In the genomic region with DNA sequence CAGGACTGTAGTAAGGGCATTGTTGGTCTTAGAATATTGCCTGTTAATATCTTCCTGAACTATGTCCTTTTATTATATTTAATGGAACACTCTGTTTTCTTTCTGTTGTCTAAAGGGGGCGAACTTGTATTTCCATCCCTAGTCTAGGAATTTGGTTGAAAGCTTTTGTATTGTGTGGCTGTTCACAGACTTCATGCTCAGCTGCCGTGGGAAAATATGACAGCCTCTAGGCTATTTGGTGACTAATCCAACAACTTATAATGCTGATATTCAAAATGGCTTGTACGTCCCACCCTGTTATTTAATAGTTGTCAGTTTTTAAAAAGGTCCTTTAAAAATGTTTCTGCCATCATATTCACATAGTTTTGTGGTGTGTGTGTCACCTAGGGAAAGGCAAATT, we compare ENCODE assay signal across 10 cellular contexts.
A peak's percentile ranks its signal among the peaks of the same experiment; 100 is the strongest.
DNase-seq lines count a peak whose midpoint lies in the region; ATAC-seq, FAIRE-seq and TF ChIP-seq lines count a peak whose summit lies in the region.
"Had no signal": no experiment of that assay in that cellular context is flagged by ENCODE, and none has a peak within 500 bp of the region (broad histone marks: within the 10 kb centered on the region; RNA-seq: fewer than 3 reads in every experiment).

No MANE protein-coding gene starts in this region.

- H3K4me1 ChIP-seq in PC-9 (replicated peaks; ENCODE audit: insufficient read depth) = peaks cover 52% of the 10 kb centered on the region

- H2AFZ ChIP-seq in PC-9 = no peak overlapping the region

- no peaks in the 10 kb centered on the region for H3K9me3 Mint-ChIP-seq in osteocyte (ENCODE audit: unreplicated experiment)
- H3K9me3 Mint-ChIP-seq in activated CD4-positive, alpha-beta T cell treated with anti-CD3 and anti-CD28 coated beads for 36 hours (ENCODE audit: low read depth) = no peaks in the 10 kb centered on the region
- H3K9me3 Mint-ChIP-seq: immature natural killer cell had no signal

- POLR2A ChIA-PET in PC-9 (lab: Charles Lee; ENCODE audit: unreplicated experiment) = no interaction called here
- POLR2A ChIA-PET in activated CD4-positive, alpha-beta T cell treated with anti-CD3 and anti-CD28 coated beads for 36 hours (lab: Charles Lee) = no interaction called here

- intact Hi-C loops in PC-9 (cut with micrococcal nuclease; ENCODE audit: unreplicated experiment) = no loop called here
- intact Hi-C loops in activated CD4-positive, alpha-beta T cell treated with anti-CD3 and anti-CD28 coated beads for 36 hours (cut with DNase I, micrococcal nuclease) = no loop called here

- ATAC-seq in activated CD4-positive, alpha-beta T cell treated with anti-CD3 and anti-CD28 coated beads for 36 hours = no peak

- no peaks in the 10 kb centered on the region for H3K9me3 ChIP-seq in PC-9 (ENCODE audit: insufficient read depth, low read depth)

- peaks cover 58% of the 10 kb centered on the region for H3K4me1 Mint-ChIP-seq in osteocyte (ENCODE audit: unreplicated experiment)
- H3K4me1 Mint-ChIP-seq in activated CD4-positive, alpha-beta T cell treated with anti-CD3 and anti-CD28 coated beads for 36 hours = peaks cover 61% of the 10 kb centered on the region

- no peak overlapping the region for H3K4me3 Mint-ChIP-seq in osteocyte (ENCODE audit: unreplicated experiment)
- H3K4me3 Mint-ChIP-seq in activated CD4-positive, alpha-beta T cell treated with anti-CD3 and anti-CD28 coated beads for 36 hours = no peak overlapping the region
- H3K4me3 Mint-ChIP-seq: immature natural killer cell had no signal

- peaks cover 15% of the 10 kb centered on the region for H3K36me3 Mint-ChIP-seq in osteocyte (ENCODE audit: unreplicated experiment)
- H3K36me3 Mint-ChIP-seq in activated CD4-positive, alpha-beta T cell treated with anti-CD3 and anti-CD28 coated beads for 36 hours (ENCODE audit: low read depth) = peaks cover 31% of the 10 kb centered on the region

- peaks cover 68% of the 10 kb centered on the region for H3K79me2 ChIP-seq in PC-9 (ENCODE audit: low read depth)

- no peaks in the 10 kb centered on the region for H3K9me2 ChIP-seq in PC-9 (ENCODE audit: insufficient read depth)

- H4K20me1 ChIP-seq in PC-9 (ENCODE audit: insufficient read depth) = no peaks in the 10 kb centered on the region

- H3K27ac Mint-ChIP-seq in osteocyte (ENCODE audit: unreplicated experiment) = peak overlapping the region; percentile 76
- H3K27ac Mint-ChIP-seq in activated CD4-positive, alpha-beta T cell treated with anti-CD3 and anti-CD28 coated beads for 36 hours = no peak overlapping the region

- H3K27me3 Mint-ChIP-seq in osteocyte (ENCODE audit: unreplicated experiment) = no peaks in the 10 kb centered on the region
- H3K27me3 Mint-ChIP-seq in activated CD4-positive, alpha-beta T cell treated with anti-CD3 and anti-CD28 coated beads for 36 hours = no peaks in the 10 kb centered on the region

- CTCF ChIA-PET in PC-9 (lab: Charles Lee) = interaction anchor here (0.7 kb wide), 1 partner anchor 100 kb away, joined by 18 read pairs; no protein-coding TSS in a partner anchor
- CTCF ChIA-PET in activated CD4-positive, alpha-beta T cell treated with anti-CD3 and anti-CD28 coated beads for 36 hours (lab: Charles Lee) = interaction anchor here (0.7 kb wide), 1 partner anchor 73 kb away, joined by 3 read pairs; no protein-coding TSS in a partner anchor

- H3K4me2 ChIP-seq in PC-9 = peak overlapping the region; percentile 26; the same call in 1 of the 2 replicates

- peak overlapping the region; percentile 84 for H3K27ac ChIP-seq in PC-9

- peak; percentile 12 for TF ChIP-seq CTCF in D721Med (IDR thresholded peaks at IDR 0.05; ENCODE audit: insufficient read depth, missing control alignments)
- TF ChIP-seq CTCF in PC-9 (conservative IDR thresholded peaks at IDR 0.05) = peak; percentile 56
- peak; percentile 58 for TF ChIP-seq CTCF in osteocyte (IDR thresholded peaks at IDR 0.05)

- DNase-seq in D721Med (ENCODE audit: insufficient read length, low spot score) = no peak
- peak; percentile 54 to 95 for DNase-seq in PC-9
- peak; percentile 68 for DNase-seq in fibroblast of gingiva (ENCODE audit: low read depth)
- no peak for DNase-seq in osteocyte (ENCODE audit: extremely low spot score, unreplicated experiment)
- DNase-seq in inferior parietal cortex (ENCODE audit: extremely low spot score) = no peak
- no peak for DNase-seq in DMS79 treated with DMSO at 0.1 percent for 48 hours (lab: John Stamatoyannopoulos, UW)
- DNase-seq in effector CD8-positive, alpha-beta T cell (lab: John Stamatoyannopoulos, UW) = no peak
- DNase-seq in activated CD4-positive, alpha-beta T cell treated with anti-CD3 and anti-CD28 coated beads for 36 hours = no peak
- DNase-seq: immature natural killer cell, NCI-H510A treated with DMSO at 0.1 percent for 48 hours had no signal

- H3K36me3 ChIP-seq in PC-9 (ENCODE audit: low read depth) = 0 out of 2 replicates have a peak, but pooled peaks cover 1% of the 10 kb centered on the region

- BruUV-seq in PC-9 (replicated peaks; lab: Mats Ljungman, UMichigan) = no TSS peak

- FAIRE-seq in D721Med (lab: Jason Lieb, UNC) = no peak

- H3F3A ChIP-seq in PC-9 (ENCODE audit: insufficient read depth, low read depth) = peaks cover 27% of the 10 kb centered on the region

- no peaks in the 10 kb centered on the region for H3K27me3 ChIP-seq in PC-9 (ENCODE audit: insufficient read depth, low read depth)

- no peak overlapping the region for H3K4me3 ChIP-seq in PC-9

Comparison
In these comparisons a context has a peak if more than half of its experiments do, and no peak if none do; other contexts are left out.
1. DNase-seq: peak in PC-9 (2 of 2) and fibroblast of gingiva (single experiment); none in D721Med (single experiment), osteocyte (single experiment), inferior parietal cortex (single experiment), DMS79 treated with DMSO at 0.1 percent for 48 hours (single experiment), effector CD8-positive, alpha-beta T cell (single experiment) and activated CD4-positive, alpha-beta T cell treated with anti-CD3 and anti-CD28 coated beads for 36 hours (single experiment).
2. Peak in every context shown above with its lines, with median percentiles within 50 percentile points of each other: CTCF ChIP-seq.